Comparison of ENCODE assay signal across 1 cellular context in the genomic region with DNA sequence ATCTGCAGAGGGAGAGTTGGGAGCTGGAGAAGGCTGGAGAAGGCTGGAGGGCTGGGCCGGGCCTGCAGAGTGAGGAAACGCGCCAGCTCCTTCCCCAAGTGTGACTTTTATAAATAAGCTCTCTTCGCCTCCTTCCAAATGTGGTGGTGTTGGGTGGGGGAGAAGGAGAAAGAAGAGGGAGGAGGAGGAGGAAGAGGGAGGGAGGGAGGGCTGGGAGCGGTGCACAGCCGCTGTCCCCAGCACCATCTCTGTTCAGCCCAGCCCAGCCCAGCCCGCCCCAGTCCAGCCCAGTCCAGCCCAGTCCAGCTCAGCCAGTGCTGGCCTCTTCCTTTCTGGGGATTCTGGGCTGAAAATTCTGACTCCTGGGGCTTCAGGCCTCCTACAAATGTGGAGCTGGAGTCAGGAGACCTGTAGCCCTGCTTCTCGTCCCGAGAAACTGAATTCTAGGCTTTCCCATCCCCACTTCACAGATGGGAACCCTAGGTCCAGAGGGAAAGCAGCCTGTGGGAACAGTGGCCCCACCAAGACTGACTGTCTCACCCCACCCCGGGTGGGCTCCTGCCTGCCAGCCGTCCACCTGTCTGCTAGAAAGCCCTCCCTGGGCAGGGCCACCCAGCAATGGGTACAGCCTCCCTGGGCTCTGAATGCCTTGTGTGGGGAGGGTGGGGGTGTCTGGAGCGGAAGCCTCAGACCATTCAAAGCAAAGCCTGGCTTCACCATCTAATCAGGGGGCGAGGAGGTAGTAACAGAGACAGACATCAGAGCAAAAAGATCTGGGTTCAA.
TF ChIP-seq lines count a peak whose summit lies in the region.

No MANE protein-coding gene starts in this region.

TF ChIP-seq in GM12878, 131 proteins besides CTCF, POLR2A, EP300 and RAD21:
- TF ChIP-seq IRF4 (IDR thresholded peaks at IDR 0.05; ENCODE audit: low read depth, low read length) (no peak), KDM1A (IDR thresholded peaks at IDR 0.05; ENCODE audit: borderline replicate concordance) (no peak), RFX5 (IDR thresholded peaks at IDR 0.05; ENCODE audit: low read depth, low read length) (no peak), ZNF622 (IDR thresholded peaks at IDR 0.05) (no peak), CREB1 (IDR thresholded peaks at IDR 0.05; ENCODE audit: low read depth) (no peak), PAX5 (IDR thresholded peaks at IDR 0.05; ENCODE audit: borderline replicate concordance, low read depth, low read length) (no peak), YY1 (IDR thresholded peaks at IDR 0.05; ENCODE audit: low read depth, low read length) (no peak), EGR1 (IDR thresholded peaks at IDR 0.05; ENCODE audit: borderline replicate concordance in 1 of 2, low read depth in 2 of 2, low read length in 2 of 2) (no peak), RELA (IDR thresholded peaks at IDR 0.05; ENCODE audit: borderline replicate concordance, partially characterized antibody) (no peak), RBBP5 (conservative IDR thresholded peaks at IDR 0.05) (no peak), NFXL1 (IDR thresholded peaks at IDR 0.05; ENCODE audit: borderline replicate concordance) (no peak), TCF3 (IDR thresholded peaks at IDR 0.05; ENCODE audit: borderline replicate concordance, insufficient read depth, low read depth, low read length) (no peak), BHLHE40 (IDR thresholded peaks at IDR 0.05; ENCODE audit: borderline replicate concordance in 1 of 2, low read depth in 2 of 2, low read length in 1 of 2) (no peak)
- TF ChIP-seq, protein P1, sequence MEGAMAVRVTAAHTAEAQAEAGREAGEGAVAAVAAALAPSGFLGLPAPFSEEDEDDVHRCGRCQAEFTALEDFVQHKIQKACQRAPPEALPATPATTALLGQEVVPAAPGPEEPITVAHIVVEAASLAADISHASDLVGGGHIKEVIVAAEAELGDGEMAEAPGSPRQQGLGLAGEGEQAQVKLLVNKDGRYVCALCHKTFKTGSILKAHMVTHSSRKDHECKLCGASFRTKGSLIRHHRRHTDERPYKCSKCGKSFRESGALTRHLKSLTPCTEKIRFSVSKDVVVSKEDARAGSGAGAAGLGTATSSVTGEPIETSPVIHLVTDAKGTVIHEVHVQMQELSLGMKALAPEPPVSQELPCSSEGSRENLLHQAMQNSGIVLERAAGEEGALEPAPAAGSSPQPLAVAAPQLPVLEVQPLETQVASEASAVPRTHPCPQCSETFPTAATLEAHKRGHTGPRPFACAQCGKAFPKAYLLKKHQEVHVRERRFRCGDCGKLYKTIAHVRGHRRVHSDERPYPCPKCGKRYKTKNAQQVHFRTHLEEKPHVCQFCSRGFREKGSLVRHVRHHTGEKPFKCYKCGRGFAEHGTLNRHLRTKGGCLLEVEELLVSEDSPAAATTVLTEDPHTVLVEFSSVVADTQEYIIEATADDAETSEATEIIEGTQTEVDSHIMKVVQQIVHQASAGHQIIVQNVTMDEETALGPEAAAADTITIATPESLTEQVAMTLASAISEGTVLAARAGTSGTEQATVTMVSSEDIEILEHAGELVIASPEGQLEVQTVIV (IDR thresholded peaks at IDR 0.05; ENCODE audit: borderline replicate concordance, partially characterized antibody), result no peak
- TF ChIP-seq, protein P2, sequence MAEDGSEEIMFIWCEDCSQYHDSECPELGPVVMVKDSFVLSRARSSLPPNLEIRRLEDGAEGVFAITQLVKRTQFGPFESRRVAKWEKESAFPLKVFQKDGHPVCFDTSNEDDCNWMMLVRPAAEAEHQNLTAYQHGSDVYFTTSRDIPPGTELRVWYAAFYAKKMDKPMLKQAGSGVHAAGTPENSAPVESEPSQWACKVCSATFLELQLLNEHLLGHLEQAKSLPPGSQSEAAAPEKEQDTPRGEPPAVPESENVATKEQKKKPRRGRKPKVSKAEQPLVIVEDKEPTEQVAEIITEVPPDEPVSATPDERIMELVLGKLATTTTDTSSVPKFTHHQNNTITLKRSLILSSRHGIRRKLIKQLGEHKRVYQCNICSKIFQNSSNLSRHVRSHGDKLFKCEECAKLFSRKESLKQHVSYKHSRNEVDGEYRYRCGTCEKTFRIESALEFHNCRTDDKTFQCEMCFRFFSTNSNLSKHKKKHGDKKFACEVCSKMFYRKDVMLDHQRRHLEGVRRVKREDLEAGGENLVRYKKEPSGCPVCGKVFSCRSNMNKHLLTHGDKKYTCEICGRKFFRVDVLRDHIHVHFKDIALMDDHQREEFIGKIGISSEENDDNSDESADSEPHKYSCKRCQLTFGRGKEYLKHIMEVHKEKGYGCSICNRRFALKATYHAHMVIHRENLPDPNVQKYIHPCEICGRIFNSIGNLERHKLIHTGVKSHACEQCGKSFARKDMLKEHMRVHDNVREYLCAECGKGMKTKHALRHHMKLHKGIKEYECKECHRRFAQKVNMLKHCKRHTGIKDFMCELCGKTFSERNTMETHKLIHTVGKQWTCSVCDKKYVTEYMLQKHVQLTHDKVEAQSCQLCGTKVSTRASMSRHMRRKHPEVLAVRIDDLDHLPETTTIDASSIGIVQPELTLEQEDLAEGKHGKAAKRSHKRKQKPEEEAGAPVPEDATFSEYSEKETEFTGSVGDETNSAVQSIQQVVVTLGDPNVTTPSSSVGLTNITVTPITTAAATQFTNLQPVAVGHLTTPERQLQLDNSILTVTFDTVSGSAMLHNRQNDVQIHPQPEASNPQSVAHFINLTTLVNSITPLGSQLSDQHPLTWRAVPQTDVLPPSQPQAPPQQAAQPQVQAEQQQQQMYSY (CRISPR knock-in tag; IDR thresholded peaks at IDR 0.05), result no peak
- TF ChIP-seq, protein P3, sequence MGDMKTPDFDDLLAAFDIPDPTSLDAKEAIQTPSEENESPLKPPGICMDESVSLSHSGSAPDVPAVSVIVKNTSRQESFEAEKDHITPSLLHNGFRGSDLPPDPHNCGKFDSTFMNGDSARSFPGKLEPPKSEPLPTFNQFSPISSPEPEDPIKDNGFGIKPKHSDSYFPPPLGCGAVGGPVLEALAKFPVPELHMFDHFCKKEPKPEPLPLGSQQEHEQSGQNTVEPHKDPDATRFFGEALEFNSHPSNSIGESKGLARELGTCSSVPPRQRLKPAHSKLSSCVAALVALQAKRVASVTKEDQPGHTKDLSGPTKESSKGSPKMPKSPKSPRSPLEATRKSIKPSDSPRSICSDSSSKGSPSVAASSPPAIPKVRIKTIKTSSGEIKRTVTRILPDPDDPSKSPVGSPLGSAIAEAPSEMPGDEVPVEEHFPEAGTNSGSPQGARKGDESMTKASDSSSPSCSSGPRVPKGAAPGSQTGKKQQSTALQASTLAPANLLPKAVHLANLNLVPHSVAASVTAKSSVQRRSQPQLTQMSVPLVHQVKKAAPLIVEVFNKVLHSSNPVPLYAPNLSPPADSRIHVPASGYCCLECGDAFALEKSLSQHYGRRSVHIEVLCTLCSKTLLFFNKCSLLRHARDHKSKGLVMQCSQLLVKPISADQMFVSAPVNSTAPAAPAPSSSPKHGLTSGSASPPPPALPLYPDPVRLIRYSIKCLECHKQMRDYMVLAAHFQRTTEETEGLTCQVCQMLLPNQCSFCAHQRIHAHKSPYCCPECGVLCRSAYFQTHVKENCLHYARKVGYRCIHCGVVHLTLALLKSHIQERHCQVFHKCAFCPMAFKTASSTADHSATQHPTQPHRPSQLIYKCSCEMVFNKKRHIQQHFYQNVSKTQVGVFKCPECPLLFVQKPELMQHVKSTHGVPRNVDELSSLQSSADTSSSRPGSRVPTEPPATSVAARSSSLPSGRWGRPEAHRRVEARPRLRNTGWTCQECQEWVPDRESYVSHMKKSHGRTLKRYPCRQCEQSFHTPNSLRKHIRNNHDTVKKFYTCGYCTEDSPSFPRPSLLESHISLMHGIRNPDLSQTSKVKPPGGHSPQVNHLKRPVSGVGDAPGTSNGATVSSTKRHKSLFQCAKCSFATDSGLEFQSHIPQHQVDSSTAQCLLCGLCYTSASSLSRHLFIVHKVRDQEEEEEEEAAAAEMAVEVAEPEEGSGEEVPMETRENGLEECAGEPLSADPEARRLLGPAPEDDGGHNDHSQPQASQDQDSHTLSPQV (IDR thresholded peaks at IDR 0.05), result no peak
- TF ChIP-seq, protein P4, sequence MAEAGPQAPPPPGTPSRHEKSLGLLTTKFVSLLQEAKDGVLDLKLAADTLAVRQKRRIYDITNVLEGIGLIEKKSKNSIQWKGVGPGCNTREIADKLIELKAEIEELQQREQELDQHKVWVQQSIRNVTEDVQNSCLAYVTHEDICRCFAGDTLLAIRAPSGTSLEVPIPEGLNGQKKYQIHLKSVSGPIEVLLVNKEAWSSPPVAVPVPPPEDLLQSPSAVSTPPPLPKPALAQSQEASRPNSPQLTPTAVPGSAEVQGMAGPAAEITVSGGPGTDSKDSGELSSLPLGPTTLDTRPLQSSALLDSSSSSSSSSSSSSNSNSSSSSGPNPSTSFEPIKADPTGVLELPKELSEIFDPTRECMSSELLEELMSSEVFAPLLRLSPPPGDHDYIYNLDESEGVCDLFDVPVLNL (IDR thresholded peaks at IDR 0.05; ENCODE audit: low read depth, low read length), result no peak
- TF ChIP-seq, protein P5, sequence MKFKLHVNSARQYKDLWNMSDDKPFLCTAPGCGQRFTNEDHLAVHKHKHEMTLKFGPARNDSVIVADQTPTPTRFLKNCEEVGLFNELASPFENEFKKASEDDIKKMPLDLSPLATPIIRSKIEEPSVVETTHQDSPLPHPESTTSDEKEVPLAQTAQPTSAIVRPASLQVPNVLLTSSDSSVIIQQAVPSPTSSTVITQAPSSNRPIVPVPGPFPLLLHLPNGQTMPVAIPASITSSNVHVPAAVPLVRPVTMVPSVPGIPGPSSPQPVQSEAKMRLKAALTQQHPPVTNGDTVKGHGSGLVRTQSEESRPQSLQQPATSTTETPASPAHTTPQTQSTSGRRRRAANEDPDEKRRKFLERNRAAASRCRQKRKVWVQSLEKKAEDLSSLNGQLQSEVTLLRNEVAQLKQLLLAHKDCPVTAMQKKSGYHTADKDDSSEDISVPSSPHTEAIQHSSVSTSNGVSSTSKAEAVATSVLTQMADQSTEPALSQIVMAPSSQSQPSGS (IDR thresholded peaks at IDR 0.05; ENCODE audit: low read length), result no peak
